Comparison of ENCODE assay signal across 35 cellular contexts in the genomic region with DNA sequence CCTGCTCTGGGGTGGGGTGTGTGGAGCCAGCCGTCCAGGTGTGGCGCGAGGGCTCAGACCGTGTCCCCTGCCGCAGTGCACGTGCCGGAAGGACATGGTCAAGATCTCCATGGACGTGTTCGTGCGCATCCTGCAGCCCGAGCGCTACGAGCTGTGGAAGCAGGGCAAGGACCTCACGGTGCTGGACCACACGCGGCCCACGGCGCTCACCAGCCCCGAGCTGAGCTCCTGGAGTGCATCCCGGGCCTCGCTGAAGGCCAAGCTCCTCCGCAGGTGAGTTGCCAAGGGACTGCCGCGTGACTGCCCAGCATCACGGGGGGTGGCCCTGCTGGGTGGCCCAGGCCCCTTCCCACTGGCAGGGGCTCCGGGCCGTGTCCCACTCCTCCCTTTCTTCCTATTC.
"Had no signal": no experiment of that assay in that cellular context is flagged by ENCODE, and none has a peak within 500 bp of the region (broad histone marks: within the 10 kb centered on the region; RNA-seq: fewer than 3 reads in every experiment).

No MANE protein-coding gene starts in this region.

- DNase-seq: activated CD4-positive, alpha-beta memory T cell treated with anti-CD3 and anti-CD28 coated beads, Interleukin-2, amount 10 ng/mL, durations not matched to agents 7 days and 5 days; activated CD4-positive, alpha-beta T cell treated with anti-CD3 and anti-CD28 coated beads for 1 hour; activated CD4-positive, alpha-beta T cell treated with anti-CD3 and anti-CD28 coated beads for 36 hours; activated CD4-positive, alpha-beta T cell treated with anti-CD3 and anti-CD28 coated beads for 48 hours; activated CD4-positive, alpha-beta T cell treated with anti-CD3 and anti-CD28 coated beads, Interleukin-2, amount 10 ng/mL, durations not matched to agents 7 days and 5 days; activated CD4-positive, alpha-beta T cell treated with anti-CD3 and anti-CD28 coated beads, Interleukin-2, amount 50 U/mL, for 48 hours; activated CD4-positive, CD25-positive, alpha-beta regulatory T cell; activated CD8-positive, alpha-beta memory T cell treated with anti-CD3 and anti-CD28 coated beads for 24 hours; activated CD8-positive, alpha-beta memory T cell treated with anti-CD3 and anti-CD28 coated beads, Interleukin-2, amount 10 ng/mL, durations not matched to agents 7 days and 5 days; activated CD8-positive, alpha-beta memory T cell treated with anti-CD3 and anti-CD28 coated beads, Interleukin-2, amount 50 U/mL, for 48 hours; activated CD8-positive, alpha-beta T cell treated with anti-CD3 and anti-CD28 coated beads, Interleukin-2, amount 10 ng/mL, durations not matched to agents 7 days and 5 days; activated effector memory CD4-positive, alpha-beta T cell treated with anti-CD3 and anti-CD28 coated beads, Interleukin-2, amount 50 U/mL, for 16 hours; activated gamma-delta T cell treated with Interleukin-2 at 50 U/mL for 16 hours; activated naive CD4-positive, alpha-beta T cell; activated naive CD4-positive, alpha-beta T cell treated with anti-CD3 and anti-CD28 coated beads for 36 hours; activated naive CD4-positive, alpha-beta T cell treated with anti-CD3 and anti-CD28 coated beads, Interleukin-2, amount 50 U/mL, for 16 hours; activated naive CD8-positive, alpha-beta T cell treated with anti-CD3 and anti-CD28 coated beads for 36 hours; activated T-cell treated with anti-CD3 and anti-CD28 coated beads, Interleukin-2, amount 50 U/mL, for 4 hours; activated T-cell treated with anti-CD3 and anti-CD28 coated beads, Interleukin-2, amount 50 U/mL, for 72 hours; amniotic stem cell; aorta; brain microvascular endothelial cell; caudate nucleus; cerebellar nuclear complex; T-helper 2 cell; T-helper 9 cell had no signal

- H3K4me3 ChIP-seq: adrenal gland, body of pancreas, breast epithelium had no signal

- H3K27me3 ChIP-seq: adrenal gland, body of pancreas, brain microvascular endothelial cell, breast epithelium had no signal

- H3K36me3 ChIP-seq: brain microvascular endothelial cell, breast epithelium had no signal

- FAIRE-seq: astrocyte, TTC549 had no signal

- ATAC-seq: activated CD4-positive, alpha-beta T cell treated with anti-CD3 and anti-CD28 coated beads for 36 hours; activated CD4-positive, CD25-positive, alpha-beta regulatory T cell treated with anti-CD3 and anti-CD28 coated beads, Interleukin-2, amount 50 U/mL, for 24 hours; activated CD8-positive, alpha-beta memory T cell treated with anti-CD3 and anti-CD28 coated beads, Interleukin-2, amount 10 ng/mL, durations not matched to agents 7 days and 5 days; activated CD8-positive, alpha-beta T cell treated with anti-CD3 and anti-CD28 coated beads, Interleukin-2, amount 10 ng/mL, durations not matched to agents 7 days and 5 days; activated naive CD4-positive, alpha-beta T cell treated with anti-CD3 and anti-CD28 coated beads, Interleukin-2, amount 50 U/mL, for 72 hours; activated T-cell treated with anti-CD3 and anti-CD28 coated beads, Interleukin-2, amount 50 U/mL, for 4 hours; activated T-cell treated with anti-CD3 and anti-CD28 coated beads, Interleukin-2, amount 50 U/mL, for 72 hours; activated T-helper 17 cell treated with anti-CD3 and anti-CD28 coated beads, Interleukin-2, amount 50 U/mL, for 72 hours; body of pancreas had no signal

- H3K9me3 ChIP-seq: adrenal gland, body of pancreas, breast epithelium had no signal

- H3K4me1 ChIP-seq: breast epithelium had no signal

- H3K27ac ChIP-seq: brain microvascular endothelial cell, breast epithelium, VCaP had no signal
